In the genomic region with DNA sequence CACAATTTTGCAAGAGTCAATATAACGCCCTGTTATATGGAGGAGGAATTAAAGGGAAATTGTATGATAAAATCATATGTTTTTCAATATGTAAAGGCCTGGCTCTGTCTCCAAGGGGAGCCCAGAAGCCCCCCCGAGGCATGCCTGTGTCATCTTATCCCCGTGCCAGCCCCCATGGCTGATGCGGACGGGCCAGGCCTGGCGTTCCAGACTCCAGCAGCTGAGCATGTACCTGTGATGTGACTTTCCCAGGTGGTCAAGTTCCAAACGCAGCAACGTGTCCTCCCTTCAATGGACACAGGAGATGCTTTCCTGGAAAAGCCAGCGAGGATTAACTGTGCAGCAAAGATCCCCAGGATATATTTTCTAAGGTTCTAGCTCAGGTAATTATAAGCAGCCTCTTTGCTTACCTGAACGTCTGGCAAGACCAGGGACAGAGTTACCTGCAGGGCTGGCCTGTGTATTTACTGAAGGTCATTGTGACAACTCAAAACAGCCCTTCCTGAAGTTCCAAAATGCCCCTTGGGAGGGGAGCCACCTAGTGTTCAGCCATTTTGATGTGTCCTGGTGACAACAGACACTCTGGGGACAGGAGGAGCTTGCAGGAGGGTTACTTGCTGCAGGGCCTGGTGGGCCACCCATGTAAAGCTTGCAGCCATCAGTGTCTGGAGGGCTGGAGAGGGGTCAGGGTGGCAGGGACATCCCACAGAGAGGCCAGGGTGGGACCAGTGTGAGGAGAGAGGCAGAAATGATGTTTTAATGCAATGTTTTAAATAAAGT, we compare ENCODE assay signal across 11 cellular contexts. TPM values are rescaled to one million over a fixed set of nuclear protein-coding genes. Genes with fewer than 3 reads are reported as not detected.
DNase-seq lines count a peak whose midpoint lies in the region; ATAC-seq, FAIRE-seq and TF ChIP-seq lines count a peak whose summit lies in the region.
"Had no signal": no experiment of that assay in that cellular context is flagged by ENCODE, and none has a peak within 500 bp of the region (broad histone marks: within the 10 kb centered on the region; RNA-seq: fewer than 3 reads in every experiment).

No MANE protein-coding gene starts in this region.

- no peaks in the 10 kb centered on the region for H3K4me1 ChIP-seq in aorta (ENCODE audit: control insufficient read depth in 1 of 2, insufficient read depth in 2 of 2, low read length in 2 of 2)

- peak; percentile 28 for ATAC-seq in stimulated activated naive CD8-positive, alpha-beta T cell treated with anti-CD3 and anti-CD28 coated beads, Interleukin-15, Interleukin-2, amounts not matched to agents 100 U/mL and 50 U/mL, for 24 hours
- no peak for ATAC-seq in stimulated activated naive CD8-positive, alpha-beta T cell treated with anti-CD3 and anti-CD28 coated beads, Interleukin-15, amount 100 ng/mL, for 72 hours
- no peak for ATAC-seq in aorta (ENCODE audit: low FRiP score)

- no peak for TF ChIP-seq POLR2A in erythroblast (IDR thresholded peaks at IDR 0.05; ENCODE audit: low read length)

- FAIRE-seq in urothelium cell line (lab: Jason Lieb, UNC), result no peak
- FAIRE-seq: islet of Langerhans had no signal

- no peaks in the 10 kb centered on the region for H3K27me3 Mint-ChIP-seq in stimulated activated naive CD8-positive, alpha-beta T cell treated with anti-CD3 and anti-CD28 coated beads, Interleukin-15, amount 100 ng/mL, for 72 hours
- no peaks in the 10 kb centered on the region for H3K27me3 Mint-ChIP-seq in activated T-cell treated with anti-CD3 and anti-CD28 coated beads, Interleukin-2, amount 50 U/mL, for 24 hours

- 89 to 93% methylated on average over 10 of the region's 10 CpGs for WGBS in aorta, 2 donors

- peak overlapping the region in 1 of 2 donors; percentile 28 for H3K27ac Mint-ChIP-seq in stimulated activated naive CD8-positive, alpha-beta T cell treated with anti-CD3 and anti-CD28 coated beads, Interleukin-15, amount 100 ng/mL, for 72 hours
- no peak overlapping the region for H3K27ac Mint-ChIP-seq in activated T-cell treated with anti-CD3 and anti-CD28 coated beads, Interleukin-2, amount 50 U/mL, for 24 hours

- H3K27ac ChIP-seq in aorta (ENCODE audit: low read depth in 1 of 2, low read length in 2 of 2), result no peak overlapping the region

- H3K4me3 ChIP-seq in aorta (ENCODE audit: low read length in 2 of 2), result no peak overlapping the region

- intact Hi-C loops in aorta (cut with DNase I), result no loop called here

- peaks cover 0 to 6% of the 10 kb centered on the region in 2 donors for H3K9me3 Mint-ChIP-seq in stimulated activated naive CD8-positive, alpha-beta T cell treated with anti-CD3 and anti-CD28 coated beads, Interleukin-15, amount 100 ng/mL, for 72 hours
- H3K9me3 Mint-ChIP-seq in activated T-cell treated with anti-CD3 and anti-CD28 coated beads, Interleukin-2, amount 50 U/mL, for 24 hours, result peaks cover 4% of the 10 kb centered on the region

- no peak for DNase-seq in stimulated activated naive CD8-positive, alpha-beta T cell treated with anti-CD3 and anti-CD28 coated beads, Interleukin-15, Interleukin-2, amounts not matched to agents 100 U/mL and 50 U/mL, for 24 hours
- no peak for DNase-seq in stimulated activated naive CD8-positive, alpha-beta T cell treated with anti-CD3 and anti-CD28 coated beads, Interleukin-15, amount 100 ng/mL, for 72 hours
- DNase-seq in NOMO-1 (lab: John Stamatoyannopoulos, UW; ENCODE audit: unreplicated experiment in 2 of 2) (peak; percentile 27 to 31), erythroblast (lab: John Stamatoyannopoulos, UW) (peak; percentile 5 to 23), aorta (peak; percentile 21 to 56), urothelium cell line (ENCODE audit: low spot score) (no peak), T-helper 9 cell (no peak)
- no peak for DNase-seq in activated T-cell treated with anti-CD3 and anti-CD28 coated beads, Interleukin-2, amount 50 U/mL, for 24 hours
- DNase-seq: DMS79 treated with DMSO at 0.1 percent for 48 hours, NCI-H774 had no signal

- H3K27me3 ChIP-seq in aorta (ENCODE audit: control insufficient read depth in 1 of 2, insufficient read depth in 2 of 2, low read length in 1 of 2), result no peaks in the 10 kb centered on the region

- no peak overlapping the region for H3K4me3 Mint-ChIP-seq in stimulated activated naive CD8-positive, alpha-beta T cell treated with anti-CD3 and anti-CD28 coated beads, Interleukin-15, amount 100 ng/mL, for 72 hours
- H3K4me3 Mint-ChIP-seq in activated T-cell treated with anti-CD3 and anti-CD28 coated beads, Interleukin-2, amount 50 U/mL, for 24 hours, result no peak overlapping the region

- H3K36me3 Mint-ChIP-seq in activated T-cell treated with anti-CD3 and anti-CD28 coated beads, Interleukin-2, amount 50 U/mL, for 24 hours (ENCODE audit: low read depth), result no peaks in the 10 kb centered on the region

- H3K9me3 ChIP-seq in aorta (ENCODE audit: control insufficient read depth, low read length), result no peaks in the 10 kb centered on the region

- H3K36me3 ChIP-seq in aorta (ENCODE audit: control insufficient read depth in 1 of 2, insufficient read depth in 2 of 2, low read length in 1 of 2), result no peaks in the 10 kb centered on the region

- peaks cover 7% of the 10 kb centered on the region for H3K4me1 Mint-ChIP-seq in stimulated activated naive CD8-positive, alpha-beta T cell treated with anti-CD3 and anti-CD28 coated beads, Interleukin-15, amount 100 ng/mL, for 72 hours
- H3K4me1 Mint-ChIP-seq in activated T-cell treated with anti-CD3 and anti-CD28 coated beads, Interleukin-2, amount 50 U/mL, for 24 hours (ENCODE audit: low read depth), result no peaks in the 10 kb centered on the region

RNA-seq across cellular contexts. Expression of gene RNU6ATAC, which starts 53.3 kb away (rescaled TPM):
- total RNA-seq in aorta, result 100 to 1,000 TPM; 119 to 181 TPM
- not detected for polyA plus RNA-seq in aorta

Comparison
In these comparisons a context has a peak if more than half of its experiments do, and no peak if none do; other contexts are left out.
1. DNase-seq: peak in NOMO-1 (2 of 2), erythroblast (2 of 2) and aorta (2 of 2); none in stimulated activated naive CD8-positive, alpha-beta T cell treated with anti-CD3 and anti-CD28 coated beads, Interleukin-15, Interleukin-2, amounts not matched to agents 100 U/mL and 50 U/mL, for 24 hours (single experiment), stimulated activated naive CD8-positive, alpha-beta T cell treated with anti-CD3 and anti-CD28 coated beads, Interleukin-15, amount 100 ng/mL, for 72 hours (0 of 2), urothelium cell line (single experiment), activated T-cell treated with anti-CD3 and anti-CD28 coated beads, Interleukin-2, amount 50 U/mL, for 24 hours (single experiment) and T-helper 9 cell (single experiment).